ENCODE assay signal across 16 cellular contexts in genomic region chr11:86476109-86476861, GRCh38.
A peak's percentile ranks its signal among the peaks of the same experiment; 100 is the strongest.
DNase-seq lines count a peak whose midpoint lies in the region; ATAC-seq, FAIRE-seq and TF ChIP-seq lines count a peak whose summit lies in the region.
"Had no signal": no experiment of that assay in that cellular context is flagged by ENCODE, and none has a peak within 500 bp of the region (broad histone marks: within the 10 kb centered on the region; RNA-seq: fewer than 3 reads in every experiment).

No MANE protein-coding gene starts in this region.

- H3K9me3 Mint-ChIP-seq in nephron (peaks cover 2% of the 10 kb centered on the region), T-cell (no peaks in the 10 kb centered on the region)
- H3K9me3 Mint-ChIP-seq: activated naive CD4-positive, alpha-beta T cell treated with anti-CD3 and anti-CD28 coated beads, Interleukin-2, amount 50 U/mL, for 24 hours had no signal

- no peaks in the 10 kb centered on the region; the same call in 1 of the 2 replicates for H4K20me1 ChIP-seq in GM12878 (ENCODE audit: control insufficient read depth, insufficient read depth)

- no peaks in the 10 kb centered on the region for H3K79me2 ChIP-seq in GM12878 (ENCODE audit: control insufficient read depth, insufficient read depth, low read length)

- no peak overlapping the region for H3K4me2 ChIP-seq in GM12878 (ENCODE audit: control insufficient read depth, insufficient read depth)

- H3K27me3 Mint-ChIP-seq in nephron (ENCODE audit: low read depth) = no peaks in the 10 kb centered on the region
- H3K27me3 Mint-ChIP-seq in T-cell = no peaks in the 10 kb centered on the region
- H3K27me3 Mint-ChIP-seq: activated naive CD4-positive, alpha-beta T cell treated with anti-CD3 and anti-CD28 coated beads, Interleukin-2, amount 50 U/mL, for 24 hours had no signal

- in situ Hi-C loops in GM12878 (cut with MboI) (no loop called here), transverse colon (cut with MboI; ENCODE audit: low pct_ligation_motif_present in 1 of 4, low pct_unique_long_range_greater_than_20kb in 1 of 4, low sequenced_read_pairs in 3 of 4) (no loop called here)

- H3K4me3 ChIP-seq in GM12878 (no peak overlapping the region), left ventricle myocardium inferior (no peak overlapping the region), transverse colon (no peak overlapping the region)
- H3K4me3 ChIP-seq: HAP-1 had no signal

- FAIRE-seq in GM12878 (lab: Jason Lieb, UNC) = no peak

- ATAC-seq in GM12878 = peak; percentile 39
- ATAC-seq in HG02623 (IDR thresholded peaks at IDR 0.05; ENCODE audit: unreplicated experiment) = no peak
- no peak for ATAC-seq in HG03097 (IDR thresholded peaks at IDR 0.05; ENCODE audit: low FRiP score, unreplicated experiment)
- ATAC-seq in T-cell (replicated peaks in 1 of 4) = no peak

- SMC1A ChIA-PET in GM12878 (lab: Charles Lee; ENCODE audit: uncharacterized antibody, unreplicated experiment) = interaction anchor here (0.6 to 1.5 kb wide), 5 partner anchors 9 to 344 kb away, joined by 3 to 14 read pairs (median 4); no protein-coding TSS in a partner anchor

- CTCF ChIA-PET in GM12878 (lab: Yijun Ruan, JAX) (interaction anchor here (0.7 to 1.2 kb wide), 3 partner anchors 9 to 131 kb away, joined by 3 to 6 read pairs (median 4); no protein-coding TSS in a partner anchor), T-cell (lab: Charles Lee) (no interaction called here)

- POLR2A ChIA-PET in GM12878 (lab: Charles Lee) = no interaction called here
- POLR2A ChIA-PET in T-cell (lab: Charles Lee) = interaction anchor here in 1 of 2 donors (0.6 kb wide), 1 partner anchor 1117 kb away, joined by 3 read pairs; no protein-coding TSS in a partner anchor

- H3K27ac Mint-ChIP-seq in nephron (peak overlapping the region; percentile 88 to 95 (median 89)), T-cell (no peak overlapping the region)
- H3K27ac Mint-ChIP-seq: activated naive CD4-positive, alpha-beta T cell treated with anti-CD3 and anti-CD28 coated beads, Interleukin-2, amount 50 U/mL, for 24 hours had no signal

- no peak overlapping the region for H3K9ac ChIP-seq in GM12878 (ENCODE audit: control insufficient read depth, insufficient read depth, low read length)

- H3K4me3 Mint-ChIP-seq in nephron (peak overlapping the region in 2 of 3 experiments; percentile 7 to 37), T-cell (no peak overlapping the region)
- H3K4me3 Mint-ChIP-seq: activated naive CD4-positive, alpha-beta T cell treated with anti-CD3 and anti-CD28 coated beads, Interleukin-2, amount 50 U/mL, for 24 hours had no signal

- H3K4me1 ChIP-seq in GM12878 (ENCODE audit: control insufficient read depth, insufficient read depth, low read length) = no peaks in the 10 kb centered on the region
- peaks cover 61% of the 10 kb centered on the region for H3K4me1 ChIP-seq in left ventricle myocardium inferior
- peaks cover 0 to 11% (median 5%) of the 10 kb centered on the region in 4 donors for H3K4me1 ChIP-seq in transverse colon

- no TSS peak for BruUV-seq in GM12878 (replicated peaks; lab: Mats Ljungman, UMichigan)

- TF ChIP-seq EP300 in GM12878 (IDR thresholded peaks at IDR 0.05; ENCODE audit: borderline replicate concordance in 1 of 2, control insufficient read depth in 1 of 2, low read depth in 2 of 2, low read length in 2 of 2) = no peak
- no peak for TF ChIP-seq EP300 in transverse colon (IDR thresholded peaks at IDR 0.05; ENCODE audit: low read depth)

- H3K27ac ChIP-seq in GM12878 (ENCODE audit: control insufficient read depth, insufficient read depth) (no peak overlapping the region), left ventricle myocardium inferior (replicated peaks) (peak overlapping the region; percentile 77), transverse colon (peak overlapping the region; percentile 33 to 49 (median 46))
- H3K27ac ChIP-seq: C4-2B, VCaP had no signal

- TF ChIP-seq RAD21 in GM12878 (IDR thresholded peaks at IDR 0.05; ENCODE audit: insufficient read depth, low read depth, low read length) = no peak

- RAD21 ChIA-PET in GM12878 (lab: Charles Lee; ENCODE audit: unreplicated experiment) = interaction anchor here (0.8 to 1.2 kb wide), 4 partner anchors 9 to 329 kb away, joined by 3 to 5 read pairs (median 3); no protein-coding TSS in a partner anchor

- WGBS in GM12878 (ENCODE audit: insufficient coverage, insufficient replicate concordance, low lambda C conversion rate, missing lambda C conversion rate) = 31% methylated on average over 6 of the region's 6 CpGs
- 41 to 79% methylated on average over 5 to 6 of the region's 6 CpGs for WGBS in transverse colon (ENCODE audit: low coverage in 1 of 2), 2 donors

- intact Hi-C loops in GM12878 (cut with micrococcal nuclease; ENCODE audit: unreplicated experiment) = no loop called here
- intact Hi-C loops in left ventricle myocardium inferior (cut with micrococcal nuclease) = loop anchor here (10.0 kb wide), 1 partner anchor 119 kb away; no protein-coding TSS in a partner anchor
- intact Hi-C loops in transverse colon (cut with DNase I; ENCODE audit: low total_unique reads) = no loop called here

- no peak for TF ChIP-seq CTCF in GM12878 (IDR thresholded peaks at IDR 0.05 in 2 of 3, conservative IDR thresholded peaks at IDR 0.05 in 1 of 3; ENCODE audit: control insufficient read depth in 2 of 3, extremely low read depth in 1 of 3, insufficient read depth in 1 of 3, low read depth in 3 of 3, low read length in 3 of 3)
- no peak for TF ChIP-seq CTCF in left ventricle myocardium inferior (IDR thresholded peaks at IDR 0.05; ENCODE audit: borderline replicate concordance)
- no peak for TF ChIP-seq CTCF in nephron (IDR thresholded peaks at IDR 0.05; ENCODE audit: unreplicated experiment in 3 of 3)
- no peak for TF ChIP-seq CTCF in transverse colon (IDR thresholded peaks at IDR 0.05)

- H3K9me3 ChIP-seq in GM12878 (replicated peaks; ENCODE audit: control insufficient read depth, insufficient read depth, low read length) (no peaks in the 10 kb centered on the region), left ventricle myocardium inferior (replicated peaks) (no peaks in the 10 kb centered on the region), transverse colon (no peaks in the 10 kb centered on the region)
- H3K9me3 ChIP-seq: HAP-1 had no signal

- no peaks in the 10 kb centered on the region for H3K36me3 Mint-ChIP-seq in nephron (ENCODE audit: low read depth)
- peaks cover 4% of the 10 kb centered on the region for H3K36me3 Mint-ChIP-seq in T-cell
- H3K36me3 Mint-ChIP-seq: activated naive CD4-positive, alpha-beta T cell treated with anti-CD3 and anti-CD28 coated beads, Interleukin-2, amount 50 U/mL, for 24 hours had no signal

- H3K36me3 ChIP-seq in GM12878 (ENCODE audit: control insufficient read depth in 2 of 2, insufficient read depth in 2 of 2, low read length in 1 of 2) (no peaks in the 10 kb centered on the region), left ventricle myocardium inferior (no peaks in the 10 kb centered on the region), transverse colon (no peaks in the 10 kb centered on the region)
- H3K36me3 ChIP-seq: HAP-1 had no signal

- TF ChIP-seq POLR2A in GM12878 (IDR thresholded peaks at IDR 0.05; ENCODE audit: low read depth, low read length) (no peak), transverse colon (IDR thresholded peaks at IDR 0.05) (no peak)

- no peak overlapping the region for H2AFZ ChIP-seq in GM12878 (ENCODE audit: control insufficient read depth, low read depth, low read length)

- H3K27me3 ChIP-seq in GM12878 (replicated peaks in 1 of 2; ENCODE audit: control insufficient read depth in 2 of 2, insufficient read depth in 2 of 2, low read length in 1 of 2) (peaks cover 0 to 2% of the 10 kb centered on the region in 2 experiments; a peak in 2 of 4 replicates), left ventricle myocardium inferior (ENCODE audit: low read depth) (no peaks in the 10 kb centered on the region), transverse colon (no peaks in the 10 kb centered on the region)

- DNase-seq in GM12878 (ENCODE audit: low read depth, low spot score) (no peak), left ventricle myocardium inferior (peak; percentile 30), transverse colon (peak; percentile 37), T-cell (no peak), GM03348 (ENCODE audit: low spot score) (no peak)
- DNase-seq: cortex of kidney; foreskin melanocyte; NK-92 treated with Interleukin-12 subunit alpha and Interleukin-12 subunit beta, amount 100 ng/mL, for 24 hours; nucleus accumbens had no signal

- peaks cover 42% of the 10 kb centered on the region for H3K4me1 Mint-ChIP-seq in nephron
- H3K4me1 Mint-ChIP-seq in T-cell = no peaks in the 10 kb centered on the region
- H3K4me1 Mint-ChIP-seq: activated naive CD4-positive, alpha-beta T cell treated with anti-CD3 and anti-CD28 coated beads, Interleukin-2, amount 50 U/mL, for 24 hours had no signal

TF ChIP-seq in GM12878, 131 proteins besides CTCF, POLR2A, EP300 and RAD21:
- no peak for TF ChIP-seq POLR2AphosphoS2 (IDR thresholded peaks at IDR 0.05; ENCODE audit: low read depth, low read length)
- TF ChIP-seq SMARCA5 (IDR thresholded peaks at IDR 0.05) = no peak
- no peak for TF ChIP-seq RBBP5 (conservative IDR thresholded peaks at IDR 0.05)
- no peak for TF ChIP-seq IRF3 (IDR thresholded peaks at IDR 0.05)

Comparison
In these comparisons a context has a peak if more than half of its experiments do, and no peak if none do; other contexts are left out.
1. DNase-seq: peak in left ventricle myocardium inferior (single experiment) and transverse colon (single experiment); none in GM12878 (single experiment), T-cell (0 of 34) and GM03348 (single experiment).
2. H3K27ac Mint-ChIP-seq: peak in nephron (3 of 3); none in T-cell (0 of 2).
3. H3K4me3 Mint-ChIP-seq: peak in nephron (2 of 3); none in T-cell (0 of 3).